16 cellular contexts compared by ENCODE assay signal in genomic region chr12:11712491-11712890, GRCh38.
DNase-seq lines count a peak whose midpoint lies in the region; ATAC-seq, FAIRE-seq and TF ChIP-seq lines count a peak whose summit lies in the region.
"Had no signal": no experiment of that assay in that cellular context is flagged by ENCODE, and none has a peak within 500 bp of the region (broad histone marks: within the 10 kb centered on the region; RNA-seq: fewer than 3 reads in every experiment).

No MANE protein-coding gene starts in this region.

- intact Hi-C loops in ascending aorta (cut with DNase I): no loop called here

- no peak overlapping the region for H2AFZ ChIP-seq in osteoblast (ENCODE audit: low read length)

- H3K27me3 ChIP-seq in ascending aorta: no peaks in the 10 kb centered on the region
- no peaks in the 10 kb centered on the region for H3K27me3 ChIP-seq in osteoblast (ENCODE audit: insufficient read depth, low read length)

- H3K4me2 ChIP-seq in osteoblast (ENCODE audit: insufficient read depth, low read length): no peak overlapping the region
- H3K4me2 ChIP-seq: A549 had no signal

- H3K27ac Mint-ChIP-seq in activated naive CD4-positive, alpha-beta T cell treated with anti-CD3 and anti-CD28 coated beads, Interleukin-2, amount 50 U/mL, for 24 hours: peak overlapping the region; percentile 79

- no peak for DNase-seq in activated naive CD4-positive, alpha-beta T cell treated with anti-CD3 and anti-CD28 coated beads, Interleukin-2, amount 50 U/mL, for 16 hours
- DNase-seq in ascending aorta (ENCODE audit: low spot score in 2 of 2) (no peak), osteoblast (ENCODE audit: insufficient read length, low spot score, missing footprints) (no peak), urothelium cell line (ENCODE audit: low spot score) (no peak), UCSD-AML1 (lab: John Stamatoyannopoulos, UW; ENCODE audit: unreplicated experiment) (no peak), NCI-H1105 (lab: John Stamatoyannopoulos, UW) (no peak)
- DNase-seq: Caco-2; DMS53; HCEC 1CT; NCI-H226; NCI-H69; NK-92 treated with Interleukin-12 subunit alpha and Interleukin-12 subunit beta, amount 100 ng/mL, for 24 hours had no signal

- peaks cover 29% of the 10 kb centered on the region for H3K36me3 Mint-ChIP-seq in activated naive CD4-positive, alpha-beta T cell treated with anti-CD3 and anti-CD28 coated beads, Interleukin-2, amount 50 U/mL, for 24 hours

- H3K27me3 Mint-ChIP-seq in activated naive CD4-positive, alpha-beta T cell treated with anti-CD3 and anti-CD28 coated beads, Interleukin-2, amount 50 U/mL, for 24 hours: no peaks in the 10 kb centered on the region

- H3K9me3 ChIP-seq in ascending aorta (no peaks in the 10 kb centered on the region), osteoblast (ENCODE audit: low read depth, low read length) (no peaks in the 10 kb centered on the region)
- H3K9me3 ChIP-seq: A549, Caco-2 had no signal

- peaks cover 63% of the 10 kb centered on the region for H3K4me1 Mint-ChIP-seq in activated naive CD4-positive, alpha-beta T cell treated with anti-CD3 and anti-CD28 coated beads, Interleukin-2, amount 50 U/mL, for 24 hours

- H3K27ac ChIP-seq in ascending aorta: peak overlapping the region; percentile 27 to 57
- peak overlapping the region; percentile 73 for H3K27ac ChIP-seq in osteoblast (ENCODE audit: low read depth, low read length)
- H3K27ac ChIP-seq: A549, RWPE1 had no signal

- H3K36me3 ChIP-seq in ascending aorta (peaks cover 2 to 8% of the 10 kb centered on the region in 2 donors), osteoblast (ENCODE audit: insufficient read depth, low read length) (no peaks in the 10 kb centered on the region)

- H3K79me2 ChIP-seq in osteoblast (ENCODE audit: insufficient read depth, low read length): peaks cover 83% of the 10 kb centered on the region

- no peak for TF ChIP-seq CTCF in ascending aorta (IDR thresholded peaks at IDR 0.05)
- no peak for TF ChIP-seq CTCF in osteoblast (IDR thresholded peaks at IDR 0.05; ENCODE audit: extremely low read depth, low read depth, low read length)

- no peak for ATAC-seq in HG03095 (IDR thresholded peaks at IDR 0.05; ENCODE audit: unreplicated experiment)
- ATAC-seq: A549 had no signal

- peaks cover 3% of the 10 kb centered on the region for H4K20me1 ChIP-seq in osteoblast (ENCODE audit: insufficient read depth, low read length)

- H3K9me3 Mint-ChIP-seq in activated naive CD4-positive, alpha-beta T cell treated with anti-CD3 and anti-CD28 coated beads, Interleukin-2, amount 50 U/mL, for 24 hours: no peaks in the 10 kb centered on the region

- peak; percentile 62 for FAIRE-seq in urothelium cell line (lab: Jason Lieb, UNC)
- FAIRE-seq: A549 had no signal

- H3K4me3 ChIP-seq in ascending aorta: no peak overlapping the region
- H3K4me3 ChIP-seq in osteoblast (ENCODE audit: insufficient read depth, low read length): no peak overlapping the region
- H3K4me3 ChIP-seq: A549 had no signal

- peaks cover 3 to 31% of the 10 kb centered on the region in 2 donors for H3K4me1 ChIP-seq in ascending aorta
- H3K4me1 ChIP-seq in osteoblast (ENCODE audit: insufficient read depth, low read length): peaks cover 30% of the 10 kb centered on the region
- H3K4me1 ChIP-seq: A549, Caco-2 had no signal

- H3K4me3 Mint-ChIP-seq in activated naive CD4-positive, alpha-beta T cell treated with anti-CD3 and anti-CD28 coated beads, Interleukin-2, amount 50 U/mL, for 24 hours: no peak overlapping the region
